Comparison of ENCODE assay signal across 9 cellular contexts in genomic region chr16:71479420-71479819, GRCh38. TPM values are rescaled to one million over a fixed set of nuclear protein-coding genes. Genes with fewer than 3 reads are reported as not detected.
A peak's percentile ranks its signal among the peaks of the same experiment; 100 is the strongest.
DNase-seq lines count a peak whose midpoint lies in the region; ATAC-seq and TF ChIP-seq lines count a peak whose summit lies in the region.
"Had no signal": no experiment of that assay in that cellular context is flagged by ENCODE, and none has a peak within 500 bp of the region (broad histone marks: within the 10 kb centered on the region; RNA-seq: fewer than 3 reads in every experiment).

No MANE protein-coding gene starts in this region.

- H3K27me3 Mint-ChIP-seq in Calu3 (ENCODE audit: unreplicated experiment), result no peaks in the 10 kb centered on the region
- H3K27me3 Mint-ChIP-seq: activated B cell treated with CpG ODN at 0.5 μM for 24 hours had no signal

- H3K4me3 ChIP-seq in IMR-90 (ENCODE audit: insufficient read depth, low read depth, low read length) (no peak overlapping the region), WI38 (ENCODE audit: low read depth, low read length) (no peak overlapping the region), gastroesophageal sphincter (no peak overlapping the region)

- H3K4ac ChIP-seq in IMR-90 (ENCODE audit: low read depth, low read length), result no peak overlapping the region

- peaks cover 1% of the 10 kb centered on the region; the same call in 1 of the 2 replicates for H3K4me1 ChIP-seq in IMR-90 (ENCODE audit: control insufficient read depth, insufficient read depth, low read length)
- peaks cover 0 to 11% (median 4%) of the 10 kb centered on the region in 3 donors for H3K4me1 ChIP-seq in gastroesophageal sphincter

- no peak overlapping the region for H2BK20ac ChIP-seq in IMR-90 (ENCODE audit: low read depth, low read length)

- H3K4me2 ChIP-seq in IMR-90 (ENCODE audit: low read depth, low read length), result no peak overlapping the region

- H2BK15ac ChIP-seq in IMR-90 (ENCODE audit: low read depth, low read length), result no peak overlapping the region

- POLR2A ChIA-PET in IMR-90 (lab: Charles Lee; ENCODE audit: unreplicated experiment), result interaction anchor here (0.8 kb wide), 1 partner anchor 17 kb away, joined by 4 read pairs; no protein-coding TSS in a partner anchor

- no peak overlapping the region for H4K8ac ChIP-seq in IMR-90 (ENCODE audit: low read depth in 2 of 2, low read length in 2 of 2)

- H3K36me3 ChIP-seq in IMR-90 (ENCODE audit: control insufficient read depth, insufficient read depth, low read length) (peaks cover 18% of the 10 kb centered on the region), gastroesophageal sphincter (peaks cover 0 to 58% of the 10 kb centered on the region in 2 donors)

- no peak overlapping the region for H3K4me3 Mint-ChIP-seq in Calu3 (ENCODE audit: low read depth, unreplicated experiment)
- H3K4me3 Mint-ChIP-seq: activated B cell treated with CpG ODN at 0.5 μM for 24 hours had no signal

- H3K36me3 Mint-ChIP-seq in Calu3 (ENCODE audit: insufficient read depth, unreplicated experiment), result peaks cover 23% of the 10 kb centered on the region

- in situ Hi-C loops in IMR-90 (cut with MboI; ENCODE audit: low sequenced_read_pairs), result loop anchor here (25.0 kb wide), 1 partner anchor 692 kb away; no protein-coding TSS in a partner anchor

- no peaks in the 10 kb centered on the region for H3K27me3 ChIP-seq in IMR-90 (ENCODE audit: control insufficient read depth, insufficient read depth, low read length)
- no peaks in the 10 kb centered on the region for H3K27me3 ChIP-seq in gastroesophageal sphincter

- intact Hi-C loops in Calu3 (cut with micrococcal nuclease; ENCODE audit: unreplicated experiment) (loop anchor here (1.0 kb wide), 2 partner anchors 58 to 63 kb away; no protein-coding TSS in a partner anchor), IMR-90 (cut with micrococcal nuclease) (no loop called here)

- H3K27ac ChIP-seq in IMR-90 (ENCODE audit: insufficient read depth, low read length) (no peak overlapping the region), gastroesophageal sphincter (no peak overlapping the region)

- peaks cover 3% of the 10 kb centered on the region for H3K9me3 Mint-ChIP-seq in Calu3 (ENCODE audit: low read depth, unreplicated experiment)
- H3K9me3 Mint-ChIP-seq: activated B cell treated with CpG ODN at 0.5 μM for 24 hours had no signal

- H2AFZ ChIP-seq in IMR-90 (replicated peaks; ENCODE audit: low read length, poor library complexity), result no peak overlapping the region

- TF ChIP-seq EP300 in gastroesophageal sphincter (IDR thresholded peaks at IDR 0.05), result no peak

- TF ChIP-seq CTCF in Calu3 (IDR thresholded peaks at IDR 0.05; ENCODE audit: unreplicated experiment) (peak; percentile 64), IMR-90 (conservative IDR thresholded peaks at IDR 0.05; ENCODE audit: low read depth, low read length) (peak; percentile 39), WI38 (IDR thresholded peaks at IDR 0.05; ENCODE audit: low read depth, low read length) (peak; percentile 45), gastroesophageal sphincter (IDR thresholded peaks at IDR 0.05) (no peak)

- H3K9me3 ChIP-seq in IMR-90 (ENCODE audit: control insufficient read depth, insufficient read depth, low read length) (peaks cover 5% of the 10 kb centered on the region), gastroesophageal sphincter (no peaks in the 10 kb centered on the region)

- CTCF ChIA-PET in Calu3 (lab: Charles Lee) (interaction anchor here (0.6 to 1.1 kb wide), 14 partner anchors 10 to 134 kb away, joined by 3 to 10 read pairs (median 4); partner anchors contain the start of genes ZNF19 and ZNF23), IMR-90 (lab: Yijun Ruan, JAX) (interaction anchor here (0.6 to 1.1 kb wide), 4 partner anchors 9 to 199 kb away, joined by 3 to 6 read pairs (median 4); no protein-coding TSS in a partner anchor)

- 0 out of 2 replicates have a peak, but pooled peaks cover 2% of the 10 kb centered on the region for H3K9me1 ChIP-seq in IMR-90 (ENCODE audit: insufficient read depth, low read length)

- BruUV-seq in Calu3 (replicated peaks; lab: Mats Ljungman, UMichigan), result no TSS peak
- no TSS peak for BruUV-seq in IMR-90 (replicated peaks; lab: Mats Ljungman, UMichigan)

- no peak overlapping the region for H3K14ac ChIP-seq in IMR-90 (replicated peaks; ENCODE audit: low read depth, low read length)

- H2AK9ac ChIP-seq in IMR-90 (replicated peaks; ENCODE audit: low read depth, low read length, poor library complexity), result no peak overlapping the region

- peak; percentile 27; the same call in 1 of the 2 replicates for TF ChIP-seq RAD21 in IMR-90 (IDR thresholded peaks at IDR 0.05; ENCODE audit: low read length)

- ATAC-seq in IMR-90 (ENCODE audit: low read depth) (no peak), gastroesophageal sphincter (no peak)

- no peak overlapping the region for H3K23ac ChIP-seq in IMR-90 (ENCODE audit: low read depth, low read length)

- H4K20me1 ChIP-seq in IMR-90 (ENCODE audit: insufficient read depth, low read length), result no peaks in the 10 kb centered on the region

- no peak overlapping the region for H2AK5ac ChIP-seq in IMR-90 (ENCODE audit: low read depth, low read length)

- no peak overlapping the region for H3K56ac ChIP-seq in IMR-90 (ENCODE audit: extremely low read depth, insufficient read depth, low read length)

- H3K4me1 Mint-ChIP-seq in Calu3 (ENCODE audit: low read depth, unreplicated experiment), result peaks cover 11% of the 10 kb centered on the region

- H3K79me1 ChIP-seq in IMR-90 (ENCODE audit: low read depth in 1 of 2, low read length in 2 of 2), result peaks cover 6 to 7% of the 10 kb centered on the region in 2 experiments; a peak in 3 of 4 replicates

- H3K27ac Mint-ChIP-seq in Calu3 (ENCODE audit: unreplicated experiment), result no peak overlapping the region
- H3K27ac Mint-ChIP-seq: activated B cell treated with CpG ODN at 0.5 μM for 24 hours had no signal

- H3K9ac ChIP-seq in IMR-90 (ENCODE audit: low read depth, low read length), result no peak overlapping the region

- no CpG with 5 or more reads among the region's 3 CpGs for WGBS in IMR-90 (ENCODE audit: extremely low coverage in 2 of 2, insufficient read length in 1 of 2), 2 experiments
- WGBS in gastroesophageal sphincter (ENCODE audit: low coverage in 1 of 2), 2 donors, result 44 to 46% methylated on average over 3 of the region's 3 CpGs

- no peak overlapping the region for H4K5ac ChIP-seq in IMR-90 (ENCODE audit: low read depth, low read length)

- dilution Hi-C loops in IMR-90 (cut with HindIII; ENCODE audit: low sequenced_read_pairs, unreplicated experiment), result no loop called here

- DNase-seq in Calu3 (peak; percentile 45), IMR-90 (peak; percentile 34), left kidney (ENCODE audit: low read depth, low spot score) (peak; percentile 53), NCI-H2107 treated with DMSO at 0.1 percent for 48 hours (lab: John Stamatoyannopoulos, UW; ENCODE audit: unreplicated experiment) (no peak)
- no peak for DNase-seq in NK-92 treated with Interleukin-12 subunit alpha and Interleukin-12 subunit beta, amount 100 ng/mL, for 24 hours (lab: John Stamatoyannopoulos, UW)
- no peak for DNase-seq in activated CD4-positive, alpha-beta T cell treated with anti-CD3 and anti-CD28 coated beads for 4 hours
- DNase-seq: activated B cell treated with CpG ODN at 0.5 μM for 24 hours had no signal

- H2BK120ac ChIP-seq in IMR-90 (ENCODE audit: low read depth, low read length), result peak overlapping the region; percentile 33; the same call in 1 of the 2 replicates

- no peak overlapping the region for H4K91ac ChIP-seq in IMR-90 (ENCODE audit: insufficient read depth, low read depth, low read length)

- H3K18ac ChIP-seq in IMR-90 (ENCODE audit: low read depth, low read length), result no peak overlapping the region

- no peak overlapping the region for H2BK5ac ChIP-seq in IMR-90 (ENCODE audit: low read depth, low read length, poor library complexity, severe bottlenecking)

- no peak for TF ChIP-seq POLR2A in IMR-90 (IDR thresholded peaks at IDR 0.05; ENCODE audit: low read depth, low read length)
- no peak for TF ChIP-seq POLR2A in gastroesophageal sphincter (IDR thresholded peaks at IDR 0.05)

TF ChIP-seq in IMR-90, 13 proteins besides CTCF, POLR2A, EP300 and RAD21 (continues in another document):
- TF ChIP-seq BHLHE40 (IDR thresholded peaks at IDR 0.05; ENCODE audit: low read depth, low read length), result no peak
- no peak for TF ChIP-seq CEBPB (IDR thresholded peaks at IDR 0.05; ENCODE audit: low read depth, low read length)
- TF ChIP-seq MXI1 (IDR thresholded peaks at IDR 0.05; ENCODE audit: borderline replicate concordance, low read depth, low read length), result no peak
- TF ChIP-seq, protein P1, sequence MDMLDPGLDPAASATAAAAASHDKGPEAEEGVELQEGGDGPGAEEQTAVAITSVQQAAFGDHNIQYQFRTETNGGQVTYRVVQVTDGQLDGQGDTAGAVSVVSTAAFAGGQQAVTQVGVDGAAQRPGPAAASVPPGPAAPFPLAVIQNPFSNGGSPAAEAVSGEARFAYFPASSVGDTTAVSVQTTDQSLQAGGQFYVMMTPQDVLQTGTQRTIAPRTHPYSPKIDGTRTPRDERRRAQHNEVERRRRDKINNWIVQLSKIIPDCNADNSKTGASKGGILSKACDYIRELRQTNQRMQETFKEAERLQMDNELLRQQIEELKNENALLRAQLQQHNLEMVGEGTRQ (IDR thresholded peaks at IDR 0.05; ENCODE audit: low read depth, low read length), result no peak

RNA-seq across cellular contexts. Expression of gene ZNF19, which starts 9.7 kb away (rescaled TPM):
- total RNA-seq in Calu3 (2022), result 11.1 and 11.3 TPM in 2 replicates
- total RNA-seq in IMR-90 (2012; rRNA removed), result 2.8 and 2.9 TPM in 2 replicates
- 0.46 and 0.89 TPM in 2 replicates for polyA plus RNA-seq in IMR-90 (2012; rRNA removed)
- 0.15 and 0.84 TPM in 2 replicates for polyA plus RNA-seq in IMR-90 (2012; cell fraction: cytosol; rRNA removed)
- polyA plus RNA-seq in IMR-90 (2012; cell fraction: nucleus; rRNA removed; ENCODE audit: low replicate concordance), result 0.34 and 2.4 TPM in 2 replicates
- 1 to 10 TPM; 2.2 to 7.6 (median 4.2) TPM for total RNA-seq in gastroesophageal sphincter

RNA-seq across cellular contexts. Expression of gene ZNF23, which starts 17.4 kb away (rescaled TPM):
- total RNA-seq in Calu3 (2022), result 13.3 and 13.9 TPM in 2 replicates
- total RNA-seq in IMR-90 (2012; rRNA removed), result 8.8 and 11.7 TPM in 2 replicates
- 5.9 and 7.5 TPM in 2 replicates for polyA plus RNA-seq in IMR-90 (2012; rRNA removed)
- 1.3 and 1.5 TPM in 2 replicates for polyA plus RNA-seq in IMR-90 (2012; cell fraction: cytosol; rRNA removed)
- polyA plus RNA-seq in IMR-90 (2012; cell fraction: nucleus; rRNA removed; ENCODE audit: low replicate concordance), result 4.9 and 13.4 TPM in 2 replicates
- total RNA-seq in gastroesophageal sphincter, result 10 to 100 TPM; 11.0 to 23.0 (median 14.6) TPM

RNA-seq across cellular contexts. Expression of gene TLE7, which starts 37.6 kb away (rescaled TPM):
- total RNA-seq in Calu3 (2022) (not detected in 2 replicates), IMR-90 (2012; rRNA removed) (not detected in 2 replicates), gastroesophageal sphincter (not detected)
- polyA plus RNA-seq in IMR-90 (2012; rRNA removed), result not detected in 2 replicates
- polyA plus RNA-seq in IMR-90 (2012; cell fraction: cytosol; rRNA removed), result not detected in 2 replicates
- 0.03 TPM in 1 of 2 replicates, not detected in the other for polyA plus RNA-seq in IMR-90 (2012; cell fraction: nucleus; rRNA removed; ENCODE audit: low replicate concordance)
- total RNA-seq: activated B cell treated with CpG ODN at 0.5 μM for 24 hours had no signal

RNA-seq across cellular contexts. Expression of gene CHST4, which starts 46.8 kb away (rescaled TPM):
- total RNA-seq in Calu3 (2022) (72.9 and 105 TPM in 2 replicates), IMR-90 (2012; rRNA removed) (under 0.01 TPM in 1 of 2 replicates, not detected in the other), gastroesophageal sphincter (1 to 10 TPM in 1 of 4 donors, under 1 TPM in 1, not detected in 2; 0.15 to 4.3 TPM)
- 0.04 TPM in 1 of 2 replicates, not detected in the other for polyA plus RNA-seq in IMR-90 (2012; rRNA removed)
- not detected in 2 replicates for polyA plus RNA-seq in IMR-90 (2012; cell fraction: cytosol; rRNA removed)
- polyA plus RNA-seq in IMR-90 (2012; cell fraction: nucleus; rRNA removed; ENCODE audit: low replicate concordance), result not detected in 2 replicates
- total RNA-seq: activated B cell treated with CpG ODN at 0.5 μM for 24 hours had no signal

Comparison
In these comparisons a context has a peak if more than half of its experiments do, and no peak if none do; other contexts are left out.
1. DNase-seq: peak in Calu3 (single experiment), IMR-90 (single experiment) and left kidney (single experiment); none in NK-92 treated with Interleukin-12 subunit alpha and Interleukin-12 subunit beta, amount 100 ng/mL, for 24 hours (single experiment), NCI-H2107 treated with DMSO at 0.1 percent for 48 hours (single experiment) and activated CD4-positive, alpha-beta T cell treated with anti-CD3 and anti-CD28 coated beads for 4 hours (0 of 2).
2. CTCF ChIP-seq: peak in Calu3 (single experiment), IMR-90 (single experiment) and WI38 (single experiment); none in gastroesophageal sphincter (0 of 4).